18 cellular contexts compared by ENCODE assay signal in the genomic region with DNA sequence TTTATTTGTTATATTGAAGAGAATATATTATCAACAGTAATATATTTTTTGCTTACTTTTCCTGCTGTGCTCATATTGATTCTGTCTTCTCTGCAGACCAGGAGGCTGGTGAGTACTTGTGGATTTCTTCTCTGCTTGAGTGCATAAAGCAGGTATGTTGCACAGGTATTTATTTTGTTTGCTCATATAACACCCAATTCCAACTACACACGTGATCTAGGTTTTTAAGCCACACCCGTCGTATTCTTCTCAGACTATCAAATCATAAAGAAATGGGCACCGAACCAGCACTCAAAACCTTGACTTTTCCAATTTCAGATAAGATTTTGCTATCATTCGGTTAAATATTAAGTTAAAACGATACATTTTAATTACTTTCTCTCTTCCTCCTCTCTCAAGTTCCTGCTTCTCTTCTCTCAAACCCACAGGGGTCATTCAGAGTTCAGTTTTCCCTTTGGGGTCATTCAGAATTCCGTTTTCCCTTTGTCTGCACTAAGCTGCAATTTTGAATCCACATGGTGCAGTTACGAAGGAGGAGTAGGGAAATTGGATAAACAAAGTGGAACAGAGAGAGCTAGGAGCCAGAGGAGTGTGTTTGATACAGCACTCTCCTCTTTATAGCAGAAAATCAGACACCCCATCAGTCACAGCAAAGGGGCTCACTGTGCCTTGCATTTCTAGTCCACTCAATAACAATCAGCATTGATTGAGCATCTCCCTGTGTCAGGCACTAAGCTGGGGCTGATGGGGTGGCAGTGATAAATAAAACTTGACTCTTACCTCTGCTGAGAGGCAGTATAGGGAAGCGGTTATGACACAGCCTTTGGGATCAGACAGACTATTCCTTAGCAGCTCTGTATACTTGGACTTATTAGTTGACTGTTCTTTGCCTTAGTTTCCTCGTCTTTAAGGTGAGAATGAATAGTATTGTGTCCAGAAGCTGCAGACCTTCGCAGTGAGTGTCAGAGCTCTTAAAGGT. TPM values are rescaled to one million over a fixed set of nuclear protein-coding genes. Genes with fewer than 3 reads are reported as not detected.
DNase-seq lines count a peak whose midpoint lies in the region; ATAC-seq, FAIRE-seq and TF ChIP-seq lines count a peak whose summit lies in the region.
"Had no signal": no experiment of that assay in that cellular context is flagged by ENCODE, and none has a peak within 500 bp of the region (broad histone marks: within the 10 kb centered on the region; RNA-seq: fewer than 3 reads in every experiment).

A gene (minus strand): TSS at position 145 of the 979 bp plus-strand sequence. CDS start 71 bp downstream, at position 74.

- H4K8ac ChIP-seq in IMR-90 (ENCODE audit: low read depth in 2 of 2, low read length in 2 of 2) = peak within 1 kb of the TSS; percentile 49 to 64; a peak in 2 of 4 replicates

- 0 out of 2 replicates have a peak within 1 kb of the TSS, but pooled peaks have one; percentile 7 for H4K91ac ChIP-seq in IMR-90 (ENCODE audit: insufficient read depth, low read depth, low read length)

- peak within 1 kb of the TSS; percentile 29 for H3K9ac ChIP-seq in IMR-90 (ENCODE audit: low read depth, low read length)
- peak within 1 kb of the TSS; percentile 94 to 98 for H3K9ac ChIP-seq in liver (ENCODE audit: low read depth in 1 of 2, low read length in 2 of 2)
- peak within 1 kb of the TSS in 1 of 3 donors; percentile 20 for H3K9ac ChIP-seq in skeletal muscle tissue (ENCODE audit: low read depth in 1 of 3, low read length in 3 of 3)

- intact Hi-C loops in IMR-90 (cut with micrococcal nuclease) = no loop called here

- DNase-seq in IMR-90 = peak; percentile 1
- peak; percentile 12 for DNase-seq in bronchial epithelial cell (ENCODE audit: low read depth)
- DNase-seq in GOT3 (lab: John Stamatoyannopoulos, UW) = no peak
- no peak for DNase-seq in AG20443 (ENCODE audit: low spot score)
- DNase-seq in NCI-H1417 (lab: John Stamatoyannopoulos, UW) = no peak
- DNase-seq: activated CD8-positive, alpha-beta T cell treated with anti-CD3 and anti-CD28 coated beads, Interleukin-2, amount 10 ng/mL, durations not matched to agents 7 days and 5 days; C1 segment of cervical spinal cord; HFFc6; islet precursor cell; KG1; NCI-H2029 treated with DMSO at 0.1 percent for 48 hours; stimulated activated CD4-positive, alpha-beta T cell treated with anti-CD3 and anti-CD28 coated beads, Interleukin-4, amount 100 ng/mL, for 24 hours; stimulated activated naive CD8-positive, alpha-beta T cell treated with anti-CD3 and anti-CD28 coated beads, Interleukin-15, amount 100 ng/mL, for 72 hours had no signal

- H3K9me3 ChIP-seq in IMR-90 (ENCODE audit: control insufficient read depth, insufficient read depth, low read length) = peaks cover 3% of the 10 kb centered on the region; the same call in 1 of the 2 replicates
- no peaks in the 10 kb centered on the region for H3K9me3 ChIP-seq in liver (ENCODE audit: control insufficient read depth in 4 of 4, low read length in 3 of 4)
- H3K9me3 ChIP-seq in skeletal muscle tissue (ENCODE audit: control insufficient read depth in 3 of 3, low read length in 3 of 3) = no peaks in the 10 kb centered on the region
- H3K9me3 ChIP-seq: neutrophil had no signal

- H3K36me3 ChIP-seq in IMR-90 (ENCODE audit: control insufficient read depth, insufficient read depth, low read length) (no peaks in the 10 kb centered on the region), bronchial epithelial cell (ENCODE audit: control insufficient read depth, insufficient read depth, low read length) (no peaks in the 10 kb centered on the region), liver (ENCODE audit: control insufficient read depth in 4 of 4, insufficient read depth in 3 of 4, low read depth in 1 of 4, low read length in 3 of 4) (peaks cover 0 to 3% (median 0%) of the 10 kb centered on the region in 4 donors), skeletal muscle tissue (ENCODE audit: control insufficient read depth in 3 of 3, insufficient read depth in 3 of 3, low read length in 3 of 3) (no peaks in the 10 kb centered on the region)
- H3K36me3 ChIP-seq: neutrophil had no signal

- ATAC-seq in IMR-90 (ENCODE audit: low read depth) (peak; percentile 44), GM19395 (IDR thresholded peaks at IDR 0.05; ENCODE audit: unreplicated experiment) (no peak)
- ATAC-seq: activated CD8-positive, alpha-beta T cell treated with anti-CD3 and anti-CD28 coated beads, Interleukin-2, amount 10 ng/mL, durations not matched to agents 7 days and 5 days; stimulated activated naive CD8-positive, alpha-beta T cell treated with anti-CD3 and anti-CD28 coated beads, Interleukin-15, amount 100 ng/mL, for 72 hours had no signal

- no peak within 1 kb of the TSS for H2BK5ac ChIP-seq in IMR-90 (ENCODE audit: low read depth, low read length, poor library complexity, severe bottlenecking)

- TF ChIP-seq POLR2A in IMR-90 (IDR thresholded peaks at IDR 0.05; ENCODE audit: low read depth, low read length) = no peak

- in situ Hi-C loops in IMR-90 (cut with MboI; ENCODE audit: low sequenced_read_pairs) = no loop called here

- peaks cover 4% of the 10 kb centered on the region; the same call in 1 of the 2 replicates for H3K4me1 ChIP-seq in IMR-90 (ENCODE audit: control insufficient read depth, insufficient read depth, low read length)
- peaks cover 3 to 18% (median 11%) of the 10 kb centered on the region in 4 donors for H3K4me1 ChIP-seq in liver (ENCODE audit: control insufficient read depth in 4 of 4, insufficient read depth in 4 of 4, low read length in 3 of 4)
- peaks cover 0 to 5% (median 0%) of the 10 kb centered on the region in 3 donors for H3K4me1 ChIP-seq in skeletal muscle tissue (ENCODE audit: control insufficient read depth in 3 of 3, insufficient read depth in 3 of 3, low read length in 3 of 3)

- peak within 1 kb of the TSS; percentile 97 for H4K5ac ChIP-seq in IMR-90 (ENCODE audit: low read depth, low read length)

- peak within 1 kb of the TSS; percentile 9 for H2AFZ ChIP-seq in IMR-90 (replicated peaks; ENCODE audit: low read length, poor library complexity)

- H3K4ac ChIP-seq in IMR-90 (ENCODE audit: low read depth, low read length) = peak within 1 kb of the TSS; percentile 48

- H3K56ac ChIP-seq in IMR-90 (ENCODE audit: extremely low read depth, insufficient read depth, low read length) = no peak within 1 kb of the TSS

- H3K27me3 ChIP-seq in IMR-90 (ENCODE audit: control insufficient read depth, insufficient read depth, low read length) (no peaks in the 10 kb centered on the region), bronchial epithelial cell (ENCODE audit: control insufficient read depth, insufficient read depth, low read length) (no peaks in the 10 kb centered on the region), liver (ENCODE audit: control insufficient read depth in 4 of 4, insufficient read depth in 4 of 4, low read length in 3 of 4) (no peaks in the 10 kb centered on the region), skeletal muscle tissue (ENCODE audit: control insufficient read depth in 3 of 3, insufficient read depth in 3 of 3, low read length in 3 of 3) (no peaks in the 10 kb centered on the region)
- H3K27me3 ChIP-seq: neutrophil had no signal

- 0 out of 2 replicates have a peak within 1 kb of the TSS, but pooled peaks have one; percentile 3 for H2AK5ac ChIP-seq in IMR-90 (ENCODE audit: low read depth, low read length)

- no peak within 1 kb of the TSS for H3K4me3 ChIP-seq in IMR-90 (ENCODE audit: insufficient read depth, low read depth, low read length)
- no peak within 1 kb of the TSS for H3K4me3 ChIP-seq in bronchial epithelial cell (ENCODE audit: low read depth, low read length)
- peak within 1 kb of the TSS; percentile 41 to 77 (median 71) for H3K4me3 ChIP-seq in liver (ENCODE audit: low read depth in 1 of 3, low read length in 3 of 3)
- H3K4me3 ChIP-seq in skeletal muscle tissue (ENCODE audit: low read length in 3 of 3) = peak within 1 kb of the TSS in 2 of 3 donors; percentile 14 to 46

- TF ChIP-seq RAD21 in IMR-90 (IDR thresholded peaks at IDR 0.05; ENCODE audit: low read length) (no peak), liver (IDR thresholded peaks at IDR 0.05) (peak in 1 of 2 donors; percentile 45)

- dilution Hi-C loops in IMR-90 (cut with HindIII; ENCODE audit: low sequenced_read_pairs, unreplicated experiment) = no loop called here

- H3K79me1 ChIP-seq in IMR-90 (ENCODE audit: low read depth in 1 of 2, low read length in 2 of 2) = no peaks in the 10 kb centered on the region

- H3K27ac ChIP-seq in IMR-90 (ENCODE audit: insufficient read depth, low read length) (peak within 1 kb of the TSS; percentile 62; the same call in 1 of the 2 replicates), liver (ENCODE audit: low read depth in 1 of 2, low read length in 2 of 2) (peak within 1 kb of the TSS; percentile 78 to 80), skeletal muscle tissue (ENCODE audit: low read depth, low read length) (no peak within 1 kb of the TSS)
- H3K27ac ChIP-seq: neutrophil had no signal

- H3K14ac ChIP-seq in IMR-90 (replicated peaks; ENCODE audit: low read depth, low read length) = no peak within 1 kb of the TSS

- H3K18ac ChIP-seq in IMR-90 (ENCODE audit: low read depth, low read length) = peak within 1 kb of the TSS; percentile 93

- H4K20me1 ChIP-seq in IMR-90 (ENCODE audit: insufficient read depth, low read length) = no peaks in the 10 kb centered on the region

- no peak within 1 kb of the TSS for H3K23ac ChIP-seq in IMR-90 (ENCODE audit: low read depth, low read length)

- no peaks in the 10 kb centered on the region for H3K9me1 ChIP-seq in IMR-90 (ENCODE audit: insufficient read depth, low read length)

- H2AK9ac ChIP-seq in IMR-90 (replicated peaks; ENCODE audit: low read depth, low read length, poor library complexity) = no peak within 1 kb of the TSS

- peak within 1 kb of the TSS; percentile 72 for H3K4me2 ChIP-seq in IMR-90 (ENCODE audit: low read depth, low read length)

- TF ChIP-seq CTCF in IMR-90 (conservative IDR thresholded peaks at IDR 0.05; ENCODE audit: low read depth, low read length) (no peak), bronchial epithelial cell (IDR thresholded peaks at IDR 0.05; ENCODE audit: insufficient read depth, low read length, severe bottlenecking) (no peak), liver (IDR thresholded peaks at IDR 0.05; ENCODE audit: low read depth, low read length, missing input control) (no peak)

- H2BK120ac ChIP-seq in IMR-90 (ENCODE audit: low read depth, low read length) = peak within 1 kb of the TSS; percentile 40; the same call in 1 of the 2 replicates

- BruUV-seq in IMR-90 (replicated peaks; lab: Mats Ljungman, UMichigan) = no TSS peak

- POLR2A ChIA-PET in IMR-90 (lab: Charles Lee; ENCODE audit: unreplicated experiment) = no interaction called here

- CTCF ChIA-PET in IMR-90 (lab: Yijun Ruan, JAX) = no interaction called here

- peak within 1 kb of the TSS; percentile 67; the same call in 1 of the 3 replicates for H2BK15ac ChIP-seq in IMR-90 (ENCODE audit: low read depth, low read length)

- peak within 1 kb of the TSS; percentile 68; the same call in 1 of the 2 replicates for H2BK20ac ChIP-seq in IMR-90 (ENCODE audit: low read depth, low read length)

- WGBS in IMR-90 (ENCODE audit: extremely low coverage in 2 of 2, insufficient read length in 1 of 2), 2 experiments = 35% methylated on average over 4 of the region's 11 CpGs; no CpG with 5 or more reads in 1 of the 2 experiments
- 35% methylated on average over 11 of the region's 11 CpGs for WGBS in liver

- no peak for FAIRE-seq in bronchial epithelial cell (lab: Jason Lieb, UNC)

RNA-seq across cellular contexts. Expression of the gene that starts here (rescaled TPM):
- not detected in 2 replicates for total RNA-seq in IMR-90 (2012; rRNA removed)
- polyA plus RNA-seq in IMR-90 (2012; rRNA removed) = 0.26 TPM in 1 of 2 replicates, not detected in the other
- 0.07 and 0.24 TPM in 2 replicates for polyA plus RNA-seq in IMR-90 (2012; cell fraction: cytosol; rRNA removed)
- polyA plus RNA-seq in IMR-90 (2012; cell fraction: nucleus; rRNA removed; ENCODE audit: low replicate concordance) = 0.17 and 0.21 TPM in 2 replicates
- 0.26 TPM in 1 of 2 replicates, not detected in the other for total RNA-seq in bronchial epithelial cell
- total RNA-seq in liver = 10 to 100 TPM in 1 of 2 donors, under 1 TPM in 1; 0.84 to 74.3 TPM
- polyA plus RNA-seq in liver = 100 to 1,000 TPM in 1 of 2 donors, 10 to 100 TPM in 1; 88.3 to 374 TPM
- total RNA-seq in skeletal muscle tissue = 13.0 TPM
- total RNA-seq: activated CD8-positive, alpha-beta T cell treated with anti-CD3 and anti-CD28 coated beads, Interleukin-2, amount 10 ng/mL, durations not matched to agents 7 days and 5 days; HFFc6; T-helper 1 cell treated with Interleukin-12 subunit alpha and Interleukin-12 subunit beta and Interleukin-4 antibody, amounts not matched to agents 30 ng/mL and 1 ng/mL, for 36 hours had no signal

Comparison
In these comparisons a context has a peak if more than half of its experiments do, and no peak if none do; other contexts are left out.
1. RNA of the gene that starts here (polyA plus RNA-seq): 88.3 to 374 TPM in liver; 0.07 to 0.26 TPM in IMR-90; every median in the first group is over 10 times any median in the second.
2. Peak in DNase-seq, ATAC-seq, H3K27ac ChIP-seq, H3K9ac ChIP-seq and H3K4me2 ChIP-seq in IMR-90; RNA of the gene not detected or under 1 TPM.
3. Peak in DNase-seq in bronchial epithelial cell; RNA of the gene not detected or under 1 TPM.
4. H3K4me3 ChIP-seq: peak in liver (3 of 3) and skeletal muscle tissue (2 of 3); none in IMR-90 (single experiment) and bronchial epithelial cell (single experiment).